ENCODE assay signal across 8 cellular contexts in the genomic region with DNA sequence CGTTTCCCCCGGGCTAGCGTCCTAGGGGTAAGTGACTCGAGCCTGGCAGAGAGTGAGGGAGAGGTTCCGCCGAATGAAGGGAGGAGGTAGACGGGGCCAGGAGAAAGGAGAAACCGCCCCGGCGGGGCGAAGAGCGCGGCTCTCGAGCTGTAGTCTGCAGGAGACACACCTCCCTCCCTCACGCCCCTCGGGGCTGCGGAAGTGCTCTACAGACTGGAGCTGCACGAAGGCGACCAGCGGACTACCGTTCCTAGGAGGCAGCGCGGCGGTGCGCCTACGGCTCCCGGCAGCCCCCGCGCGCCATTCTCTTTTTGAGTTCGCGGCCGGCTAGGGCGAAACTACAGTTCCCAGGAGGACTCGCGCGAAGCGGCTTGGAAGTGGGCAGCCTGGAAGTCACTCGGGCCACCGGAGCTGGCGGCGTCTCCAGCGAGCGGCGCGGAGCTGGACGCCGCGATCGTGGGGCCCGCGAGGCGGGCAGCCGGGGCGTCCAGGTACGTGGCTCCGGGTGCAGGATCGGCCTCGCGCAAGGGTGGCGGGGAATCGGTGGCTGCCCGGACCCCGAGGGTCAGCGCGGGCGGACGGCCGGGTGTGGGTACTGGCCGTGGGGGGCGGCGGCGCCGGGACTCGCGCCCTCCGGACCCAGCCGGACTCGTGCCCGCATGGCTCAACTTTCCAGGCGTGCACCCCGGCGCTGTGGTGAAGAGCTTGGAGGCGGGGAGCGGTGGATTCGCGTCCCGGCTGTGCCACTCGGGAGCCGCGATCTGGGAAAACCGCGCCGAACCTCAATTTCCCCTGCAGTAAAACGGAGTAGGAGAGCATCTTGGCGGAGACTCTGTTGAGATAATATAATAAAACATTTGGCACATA. TPM values are rescaled to one million over a fixed set of nuclear protein-coding genes. Genes with fewer than 3 reads are reported as not detected.
DNase-seq lines count a peak whose midpoint lies in the region; ATAC-seq and TF ChIP-seq lines count a peak whose summit lies in the region.

A gene with protein sequence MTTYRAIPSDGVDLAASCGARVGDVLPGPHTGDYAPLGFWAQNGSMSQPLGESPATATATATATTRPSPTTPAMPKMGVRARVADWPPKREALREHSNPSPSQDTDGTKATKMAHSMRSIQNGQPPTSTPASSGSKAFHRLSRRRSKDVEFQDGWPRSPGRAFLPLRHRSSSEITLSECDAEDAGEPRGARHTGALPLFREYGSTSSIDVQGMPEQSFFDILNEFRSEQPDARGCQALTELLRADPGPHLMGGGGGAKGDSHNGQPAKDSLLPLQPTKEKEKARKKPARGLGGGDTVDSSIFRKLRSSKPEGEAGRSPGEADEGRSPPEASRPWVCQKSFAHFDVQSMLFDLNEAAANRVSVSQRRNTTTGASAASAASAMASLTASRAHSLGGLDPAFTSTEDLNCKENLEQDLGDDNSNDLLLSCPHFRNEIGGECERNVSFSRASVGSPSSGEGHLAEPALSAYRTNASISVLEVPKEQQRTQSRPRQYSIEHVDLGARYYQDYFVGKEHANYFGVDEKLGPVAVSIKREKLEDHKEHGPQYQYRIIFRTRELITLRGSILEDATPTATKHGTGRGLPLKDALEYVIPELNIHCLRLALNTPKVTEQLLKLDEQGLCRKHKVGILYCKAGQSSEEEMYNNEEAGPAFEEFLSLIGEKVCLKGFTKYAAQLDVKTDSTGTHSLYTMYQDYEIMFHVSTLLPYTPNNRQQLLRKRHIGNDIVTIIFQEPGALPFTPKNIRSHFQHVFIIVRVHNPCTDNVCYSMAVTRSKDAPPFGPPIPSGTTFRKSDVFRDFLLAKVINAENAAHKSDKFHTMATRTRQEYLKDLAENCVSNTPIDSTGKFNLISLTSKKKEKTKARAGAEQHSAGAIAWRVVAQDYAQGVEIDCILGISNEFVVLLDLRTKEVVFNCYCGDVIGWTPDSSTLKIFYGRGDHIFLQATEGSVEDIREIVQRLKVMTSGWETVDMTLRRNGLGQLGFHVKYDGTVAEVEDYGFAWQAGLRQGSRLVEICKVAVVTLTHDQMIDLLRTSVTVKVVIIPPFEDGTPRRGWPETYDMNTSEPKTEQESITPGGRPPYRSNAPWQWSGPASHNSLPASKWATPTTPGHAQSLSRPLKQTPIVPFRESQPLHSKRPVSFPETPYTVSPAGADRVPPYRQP (N-terminal part only) (plus strand): TSS at position 341 of the 867 bp plus-strand sequence. CDS start 174,358 bp downstream, outside the sequence.

- WGBS in thyroid gland, 2 donors, result 0% methylated on average over 20 to 23 of the region's 96 CpGs

- intact Hi-C loops in thyroid gland (cut with DNase I), result no loop called here

- H3K27ac Mint-ChIP-seq in activated naive CD8-positive, alpha-beta T cell, result peak within 1 kb of the TSS; percentile 83
- peak within 1 kb of the TSS; percentile 79 for H3K27ac Mint-ChIP-seq in glutamatergic neuron (ENCODE audit: unreplicated experiment)
- H3K27ac Mint-ChIP-seq in osteocyte (ENCODE audit: unreplicated experiment), result peak within 1 kb of the TSS; percentile 83

- peak within 1 kb of the TSS; percentile 88 for H3K4me3 Mint-ChIP-seq in activated naive CD8-positive, alpha-beta T cell
- peak within 1 kb of the TSS; percentile 92 for H3K4me3 Mint-ChIP-seq in glutamatergic neuron (ENCODE audit: unreplicated experiment)
- H3K4me3 Mint-ChIP-seq in osteocyte (ENCODE audit: unreplicated experiment), result peak within 1 kb of the TSS; percentile 92

- H3K9me3 Mint-ChIP-seq in activated naive CD8-positive, alpha-beta T cell (ENCODE audit: low read depth), result no peaks in the 10 kb centered on the region
- H3K9me3 Mint-ChIP-seq in glutamatergic neuron (ENCODE audit: unreplicated experiment) (peaks cover 6% of the 10 kb centered on the region), osteocyte (ENCODE audit: unreplicated experiment) (no peaks in the 10 kb centered on the region)

- peaks cover 24% of the 10 kb centered on the region for H3K4me1 Mint-ChIP-seq in activated naive CD8-positive, alpha-beta T cell (ENCODE audit: low read depth)
- H3K4me1 Mint-ChIP-seq in glutamatergic neuron (ENCODE audit: low read depth, unreplicated experiment) (peaks cover 32% of the 10 kb centered on the region), osteocyte (ENCODE audit: unreplicated experiment) (peaks cover 17% of the 10 kb centered on the region)

- H3K4me3 ChIP-seq in GM08714 (ENCODE audit: low read length), result peak within 1 kb of the TSS; percentile 74
- H3K4me3 ChIP-seq in thyroid gland (replicated peaks in 1 of 3), result peak within 1 kb of the TSS; percentile 70 to 87 (median 72)

- no peaks in the 10 kb centered on the region for H3K9me3 ChIP-seq in thyroid gland

- peak; percentile 19 to 92 for TF ChIP-seq POLR2A in thyroid gland (IDR thresholded peaks at IDR 0.05)

- peak; percentile 87 for ATAC-seq in HG02610 (IDR thresholded peaks at IDR 0.05; ENCODE audit: unreplicated experiment)

- peak; percentile 92 for DNase-seq in NCI-H1092 treated with DMSO at 0.1 percent for 48 hours (lab: John Stamatoyannopoulos, UW)
- DNase-seq in SKM-1 (lab: John Stamatoyannopoulos, UW; ENCODE audit: unreplicated experiment), result peak; percentile 81
- peak; percentile 98 for DNase-seq in glutamatergic neuron
- DNase-seq in osteocyte (ENCODE audit: extremely low spot score, unreplicated experiment), result peak; percentile 98
- DNase-seq in thyroid gland, result peak; percentile 98

- H3K27ac ChIP-seq in thyroid gland, result peak within 1 kb of the TSS; percentile 29 to 80 (median 77)

- H3K4me1 ChIP-seq in thyroid gland, result peaks cover 22 to 23% of the 10 kb centered on the region in 2 donors

- H3K36me3 ChIP-seq in thyroid gland, result no peaks in the 10 kb centered on the region

- H3K27me3 ChIP-seq in thyroid gland, result no peaks in the 10 kb centered on the region

- no peaks in the 10 kb centered on the region for H3K36me3 Mint-ChIP-seq in activated naive CD8-positive, alpha-beta T cell
- H3K36me3 Mint-ChIP-seq in glutamatergic neuron (ENCODE audit: unreplicated experiment), result no peaks in the 10 kb centered on the region
- H3K36me3 Mint-ChIP-seq in osteocyte (ENCODE audit: unreplicated experiment), result no peaks in the 10 kb centered on the region

- TF ChIP-seq CTCF in glutamatergic neuron (IDR thresholded peaks at IDR 0.05; ENCODE audit: partially characterized antibody, unreplicated experiment), result no peak
- TF ChIP-seq CTCF in osteocyte (IDR thresholded peaks at IDR 0.05), result no peak
- peak in 1 of 6 experiments; percentile 24 for TF ChIP-seq CTCF in thyroid gland (IDR thresholded peaks at IDR 0.05)

- H3K27me3 Mint-ChIP-seq in activated naive CD8-positive, alpha-beta T cell, result no peaks in the 10 kb centered on the region
- H3K27me3 Mint-ChIP-seq in glutamatergic neuron (ENCODE audit: unreplicated experiment), result peaks cover 5% of the 10 kb centered on the region
- H3K27me3 Mint-ChIP-seq in osteocyte (ENCODE audit: unreplicated experiment), result no peaks in the 10 kb centered on the region

RNA-seq across cellular contexts. Expression of the gene that starts here (rescaled TPM):
- 97.7 TPM for total RNA-seq in glutamatergic neuron (ENCODE audit: unreplicated experiment)
- 27.1 and 33.8 TPM in 2 replicates for total RNA-seq in osteocyte
- total RNA-seq in thyroid gland, result 100 to 1,000 TPM in 3 of 4 donors, 10 to 100 TPM in 1; 39.4 to 130 (median 116) TPM

Comparison
In these comparisons a context has a peak if more than half of its experiments do, and no peak if none do; other contexts are left out.
1. Peak in every context shown above with its lines: DNase-seq, ATAC-seq, H3K4me3 ChIP-seq and H3K27ac ChIP-seq.